Comparison of ENCODE assay signal across 8 cellular contexts in genomic region chr15:89654847-89655805, GRCh38. TPM values are rescaled to one million over a fixed set of nuclear protein-coding genes. Genes with fewer than 3 reads are reported as not detected.
DNase-seq lines count a peak whose midpoint lies in the region; ATAC-seq and TF ChIP-seq lines count a peak whose summit lies in the region.

TSS of gene KIF7 (minus strand) at chr15:89655467. CDS start at chr15:89652930, 2,537 bp downstream.

- H3K27ac ChIP-seq in A673 (ENCODE audit: low read depth, low read length, poor library complexity, severe bottlenecking) (peak within 1 kb of the TSS; percentile 24), Peyer's patch (peak within 1 kb of the TSS; percentile 5 to 47 (median 22)), liver (ENCODE audit: low read depth in 1 of 2, low read length in 2 of 2) (no peak within 1 kb of the TSS)

- H3K9me3 ChIP-seq in A673 (ENCODE audit: low read depth, low read length, poor library complexity, severe bottlenecking) = no peaks in the 10 kb centered on the region
- no peaks in the 10 kb centered on the region for H3K9me3 ChIP-seq in Peyer's patch
- H3K9me3 ChIP-seq in liver (ENCODE audit: control insufficient read depth in 4 of 4, low read length in 3 of 4) = no peaks in the 10 kb centered on the region

- intact Hi-C loops in A673 (cut with micrococcal nuclease; ENCODE audit: unreplicated experiment) = no loop called here

- TF ChIP-seq POLR2A in Peyer's patch (IDR thresholded peaks at IDR 0.05) = no peak

- peaks cover 72% of the 10 kb centered on the region for H3K27me3 Mint-ChIP-seq in stimulated activated naive CD8-positive, alpha-beta T cell treated with anti-CD3 and anti-CD28 coated beads, Interleukin-15, amount 100 ng/mL, for 72 hours

- TF ChIP-seq CTCF in A673 (conservative IDR thresholded peaks at IDR 0.05; ENCODE audit: low read depth, low read length) (no peak), GM12875 (IDR thresholded peaks at IDR 0.05; ENCODE audit: borderline replicate concordance, insufficient read depth, low read depth, low read length) (no peak), Peyer's patch (IDR thresholded peaks at IDR 0.05) (no peak), liver (IDR thresholded peaks at IDR 0.05; ENCODE audit: low read depth, low read length, missing input control) (no peak)

- no peak for TF ChIP-seq RAD21 in liver (IDR thresholded peaks at IDR 0.05)

- peak within 1 kb of the TSS; percentile 80 for H3K4me3 ChIP-seq in A673 (ENCODE audit: low read depth, low read length, poor library complexity, severe bottlenecking)
- peak within 1 kb of the TSS; percentile 10 for H3K4me3 ChIP-seq in GM12875 (ENCODE audit: low read depth, low read length)
- H3K4me3 ChIP-seq in Peyer's patch = peak within 1 kb of the TSS; percentile 38 to 65 (median 50)
- H3K4me3 ChIP-seq in liver (ENCODE audit: low read depth in 1 of 3, low read length in 3 of 3) = peak within 1 kb of the TSS; percentile 46 to 48 (median 46)

- peak; percentile 83 for ATAC-seq in stimulated activated naive CD8-positive, alpha-beta T cell treated with anti-CD3 and anti-CD28 coated beads, Interleukin-15, amount 100 ng/mL, for 72 hours
- no peak for ATAC-seq in HG03039 (IDR thresholded peaks at IDR 0.05; ENCODE audit: unreplicated experiment)

- DNase-seq in A673 (ENCODE audit: low spot score) (peak; percentile 61), Peyer's patch (peak in 1 of 3 donors; percentile 45), dedifferentiated amniotic fluid mesenchymal stem cell (ENCODE audit: extremely low spot score) (peak; percentile 16), NCI-H128 (lab: John Stamatoyannopoulos, UW; ENCODE audit: unreplicated experiment) (no peak)
- DNase-seq in stimulated activated naive CD8-positive, alpha-beta T cell treated with anti-CD3 and anti-CD28 coated beads, Interleukin-15, amount 100 ng/mL, for 72 hours = peak; percentile 37 to 45

- H3K9ac ChIP-seq in liver (ENCODE audit: low read depth in 1 of 2, low read length in 2 of 2) = peak within 1 kb of the TSS in 1 of 2 donors; percentile 31

- CTCF ChIA-PET in A673 (lab: Charles Lee) = no interaction called here

- POLR2A ChIA-PET in A673 (lab: Charles Lee; ENCODE audit: low non-redundant PET) = no interaction called here

- H3K27ac Mint-ChIP-seq in stimulated activated naive CD8-positive, alpha-beta T cell treated with anti-CD3 and anti-CD28 coated beads, Interleukin-15, amount 100 ng/mL, for 72 hours = peak within 1 kb of the TSS; percentile 58 to 94

- H3K4me1 Mint-ChIP-seq in stimulated activated naive CD8-positive, alpha-beta T cell treated with anti-CD3 and anti-CD28 coated beads, Interleukin-15, amount 100 ng/mL, for 72 hours = peaks cover 29% of the 10 kb centered on the region

- H3K4me1 ChIP-seq in A673 (ENCODE audit: insufficient read depth, low read length, poor library complexity, severe bottlenecking) (no peaks in the 10 kb centered on the region), Peyer's patch (peaks cover 0 to 13% (median 6%) of the 10 kb centered on the region in 4 donors), liver (ENCODE audit: control insufficient read depth in 4 of 4, insufficient read depth in 4 of 4, low read length in 3 of 4) (peaks cover 0 to 10% (median 7%) of the 10 kb centered on the region in 4 donors)

- no peaks in the 10 kb centered on the region for H3K27me3 ChIP-seq in A673 (replicated peaks; ENCODE audit: insufficient read depth, low read depth, low read length, poor library complexity)
- peaks cover 0 to 7% of the 10 kb centered on the region in 2 donors for H3K27me3 ChIP-seq in Peyer's patch
- no peaks in the 10 kb centered on the region for H3K27me3 ChIP-seq in liver (ENCODE audit: control insufficient read depth in 4 of 4, insufficient read depth in 4 of 4, low read length in 3 of 4)

- peak within 1 kb of the TSS; percentile 88 to 95 for H3K4me3 Mint-ChIP-seq in stimulated activated naive CD8-positive, alpha-beta T cell treated with anti-CD3 and anti-CD28 coated beads, Interleukin-15, amount 100 ng/mL, for 72 hours

- no peaks in the 10 kb centered on the region for H3K9me3 Mint-ChIP-seq in stimulated activated naive CD8-positive, alpha-beta T cell treated with anti-CD3 and anti-CD28 coated beads, Interleukin-15, amount 100 ng/mL, for 72 hours

- no peaks in the 10 kb centered on the region for H3K36me3 ChIP-seq in A673 (ENCODE audit: insufficient read depth, low read length, poor library complexity, severe bottlenecking)
- no peaks in the 10 kb centered on the region for H3K36me3 ChIP-seq in Peyer's patch
- H3K36me3 ChIP-seq in liver (ENCODE audit: control insufficient read depth in 4 of 4, insufficient read depth in 3 of 4, low read depth in 1 of 4, low read length in 3 of 4) = no peaks in the 10 kb centered on the region

- 5% methylated on average over 87 of the region's 87 CpGs for WGBS in liver

- BruUV-seq in A673 (replicated peaks; lab: Mats Ljungman, UMichigan) = no TSS peak

TF ChIP-seq in liver, 16 proteins besides CTCF, POLR2A, EP300 and RAD21:
- TF ChIP-seq HNF4G (IDR thresholded peaks at IDR 0.05) = no peak
- no peak for TF ChIP-seq SP1 (IDR thresholded peaks at IDR 0.05)
- no peak for TF ChIP-seq ZBTB33 (IDR thresholded peaks at IDR 0.05)
- no peak for TF ChIP-seq REST (IDR thresholded peaks at IDR 0.05)
- no peak for TF ChIP-seq RXRA (IDR thresholded peaks at IDR 0.05)
- TF ChIP-seq YY1 (IDR thresholded peaks at IDR 0.05) = no peak
- no peak for TF ChIP-seq FOXA1 (IDR thresholded peaks at IDR 0.05)
- TF ChIP-seq GABPA (IDR thresholded peaks at IDR 0.05 in 1 of 2, conservative IDR thresholded peaks at IDR 0.05 in 1 of 2) = no peak
- TF ChIP-seq TAF1 (conservative IDR thresholded peaks at IDR 0.05) = no peak
- TF ChIP-seq NR2F2 (IDR thresholded peaks at IDR 0.05) = no peak
TF ChIP-seq in liver: peak in this region for 0.

RNA-seq across cellular contexts. Expression of gene KIF7, which starts in this region (rescaled TPM):
- 9.5 and 11.3 TPM in 2 replicates for total RNA-seq in A673 (2021)
- 10 to 100 TPM in 1 of 4 donors, 1 to 10 TPM in 3; 1.1 to 13.2 (median 2.3) TPM for total RNA-seq in Peyer's patch
- total RNA-seq in liver = 1 to 10 TPM; 1.0 to 1.3 TPM
- under 1 TPM; 0.04 to 0.44 TPM for polyA plus RNA-seq in liver

Comparison
In these comparisons a context has a peak if more than half of its experiments do, and no peak if none do; other contexts are left out.
1. H3K27ac ChIP-seq: peak in A673 (single experiment) and Peyer's patch (4 of 4); none in liver (0 of 2).
2. H3K4me3 ChIP-seq: peak in every context shown above with its lines; median percentile 80 in A673; 50 in Peyer's patch; 46 in liver; 10 in GM12875.